ENCODE assay signal across 14 cellular contexts in genomic region chr15:64761156-64761555, GRCh38. TPM values are rescaled to one million over a fixed set of nuclear protein-coding genes. Genes with fewer than 3 reads are reported as not detected.
"Had no signal": no experiment of that assay in that cellular context is flagged by ENCODE, and none has a peak within 500 bp of the region (broad histone marks: within the 10 kb centered on the region; RNA-seq: fewer than 3 reads in every experiment).

No MANE protein-coding gene starts in this region.

- H3K4me3 ChIP-seq: lower lobe of right lung, suprapubic skin had no signal

- FAIRE-seq: kidney had no signal

- DNase-seq: activated CD4-positive, alpha-beta memory T cell treated with anti-CD3 and anti-CD28 coated beads, Interleukin-2, amount 10 ng/mL, durations not matched to agents 7 days and 5 days; activated CD4-positive, CD25-positive, alpha-beta regulatory T cell treated with anti-CD3 and anti-CD28 coated beads, Interleukin-2, amount 50 U/mL, for 72 hours; activated gamma-delta T cell; activated T-cell treated with anti-CD3 and anti-CD28 coated beads, Interleukin-2, amount 50 U/mL, for 48 hours; foreskin melanocyte; kidney; lower lobe of right lung; midbrain; naive thymus-derived CD8-positive, alpha-beta T cell; stimulated activated CD4-positive, alpha-beta T cell treated with anti-CD3 and anti-CD28 coated beads, Interleukin-2, amount 100 ng/mL, for 24 hours; stimulated activated naive CD4-positive, alpha-beta T cell; T-helper 2 cell had no signal

- H3K36me3 ChIP-seq: lower lobe of right lung, suprapubic skin had no signal

- ATAC-seq: lower lobe of right lung; naive thymus-derived CD8-positive, alpha-beta T cell; sciatic nerve had no signal

- H3K4me1 ChIP-seq: lower lobe of right lung, suprapubic skin had no signal

- H3K27me3 ChIP-seq: suprapubic skin had no signal

- H3K27ac ChIP-seq: lower lobe of right lung, suprapubic skin had no signal

- H3K9me3 ChIP-seq: lower lobe of right lung, suprapubic skin had no signal

RNA-seq across cellular contexts. Expression of gene RBPMS2, which starts 14.2 kb away (rescaled TPM):
- total RNA-seq: activated CD4-positive, alpha-beta memory T cell treated with anti-CD3 and anti-CD28 coated beads, Interleukin-2, amount 10 ng/mL, durations not matched to agents 7 days and 5 days; naive thymus-derived CD8-positive, alpha-beta T cell had no signal
- polyA plus RNA-seq: naive thymus-derived CD8-positive, alpha-beta T cell had no signal
